ENCODE assay signal across 8 cellular contexts in genomic region chr6:28648878-28649375, GRCh38.
DNase-seq lines count a peak whose midpoint lies in the region; ATAC-seq, FAIRE-seq and TF ChIP-seq lines count a peak whose summit lies in the region.

No MANE protein-coding gene starts in this region.

- peaks cover 8% of the 10 kb centered on the region for H3K27me3 Mint-ChIP-seq in mesothelial cell of epicardium (ENCODE audit: low read depth)

- no peaks in the 10 kb centered on the region for H3K36me3 ChIP-seq in ascending aorta

- FAIRE-seq in HTR-8/SVneo (lab: Jason Lieb, UNC) = no peak

- TF ChIP-seq CTCF in AG10803 (conservative IDR thresholded peaks at IDR 0.05; ENCODE audit: low read length) = no peak
- no peak for TF ChIP-seq CTCF in HFF-Myc (IDR thresholded peaks at IDR 0.05; ENCODE audit: low read depth, low read length, missing control alignments)
- TF ChIP-seq CTCF in ascending aorta (IDR thresholded peaks at IDR 0.05) = no peak
- no peak for TF ChIP-seq CTCF in mesothelial cell of epicardium (IDR thresholded peaks at IDR 0.05; ENCODE audit: unreplicated experiment)

- H3K27ac ChIP-seq in ascending aorta = no peak overlapping the region

- peak overlapping the region; percentile 14 for H3K27ac Mint-ChIP-seq in mesothelial cell of epicardium

- H3K4me1 Mint-ChIP-seq in mesothelial cell of epicardium = peaks cover 3% of the 10 kb centered on the region

- H3K4me1 ChIP-seq in ascending aorta = no peaks in the 10 kb centered on the region

- H3K36me3 Mint-ChIP-seq in mesothelial cell of epicardium = no peaks in the 10 kb centered on the region

- no peaks in the 10 kb centered on the region for H3K9me3 ChIP-seq in ascending aorta

- ATAC-seq in HG03175 (IDR thresholded peaks at IDR 0.05; ENCODE audit: unreplicated experiment) = no peak
- no peak for ATAC-seq in GM21529 (IDR thresholded peaks at IDR 0.05; ENCODE audit: unreplicated experiment)

- peak overlapping the region; percentile 76 for H3K4me3 ChIP-seq in AG10803 (ENCODE audit: low read length)
- peak overlapping the region; percentile 64 for H3K4me3 ChIP-seq in HFF-Myc (replicated peaks; ENCODE audit: low read depth, low read length)
- H3K4me3 ChIP-seq in ascending aorta = peak overlapping the region; percentile 53 to 62

- intact Hi-C loops in ascending aorta (cut with DNase I) = no loop called here

- no peaks in the 10 kb centered on the region for H3K27me3 ChIP-seq in ascending aorta

- H3K9me3 Mint-ChIP-seq in mesothelial cell of epicardium = no peaks in the 10 kb centered on the region

- DNase-seq in AG10803 (ENCODE audit: low read depth) = no peak
- DNase-seq in HFF-Myc (ENCODE audit: extremely low read depth, low read depth) = no peak
- DNase-seq in ascending aorta (ENCODE audit: low spot score in 2 of 2) = no peak
- DNase-seq in mesothelial cell of epicardium (ENCODE audit: low spot score in 2 of 2, unreplicated experiment in 2 of 2) = no peak
- DNase-seq in stimulated activated naive CD4-positive, alpha-beta T cell (lab: John Stamatoyannopoulos, UW) = no peak
- no peak for DNase-seq in HTR-8/SVneo (ENCODE audit: insufficient read length, low spot score)

- peak overlapping the region; percentile 82 for H3K4me3 Mint-ChIP-seq in mesothelial cell of epicardium
